Comparison of ENCODE assay signal across 12 cellular contexts in genomic region chr10:109933984-109934565, GRCh38. TPM values are rescaled to one million over a fixed set of nuclear protein-coding genes. Genes with fewer than 3 reads are reported as not detected.
DNase-seq lines count a peak whose midpoint lies in the region; ATAC-seq, FAIRE-seq and TF ChIP-seq lines count a peak whose summit lies in the region.
"Had no signal": no experiment of that assay in that cellular context is flagged by ENCODE, and none has a peak within 500 bp of the region (broad histone marks: within the 10 kb centered on the region; RNA-seq: fewer than 3 reads in every experiment).

No MANE protein-coding gene starts in this region.

- H3K36me3 Mint-ChIP-seq in CD8-positive, alpha-beta T cell = no peaks in the 10 kb centered on the region
- no peaks in the 10 kb centered on the region for H3K36me3 Mint-ChIP-seq in activated T-helper 17 cell treated with anti-CD3 and anti-CD28 coated beads, Interleukin-2, amount 50 U/mL, for 72 hours (ENCODE audit: low read depth)

- POLR2A ChIA-PET in CD8-positive, alpha-beta T cell (lab: Charles Lee) = interaction anchor here (0.7 to 1.6 kb wide), 9 partner anchors 11 to 110 kb away, joined by 3 to 7 read pairs (median 3); partner anchors contain the start of gene XPNPEP1
- POLR2A ChIA-PET in HepG2 (lab: Yijun Ruan, JAX) (no interaction called here), PC-3 (lab: Charles Lee; ENCODE audit: unreplicated experiment) (no interaction called here)

- peak; percentile 84 for ATAC-seq in CD8-positive, alpha-beta T cell
- peak; percentile 13 for ATAC-seq in activated T-helper 17 cell treated with anti-CD3 and anti-CD28 coated beads, Interleukin-2, amount 50 U/mL, for 72 hours (replicated peaks)
- ATAC-seq in HepG2 = peak; percentile 86
- ATAC-seq in aorta (ENCODE audit: low FRiP score) = no peak
- ATAC-seq in HG03469 (IDR thresholded peaks at IDR 0.05; ENCODE audit: unreplicated experiment) = no peak
- no peak for ATAC-seq in PC-3

- FAIRE-seq in HepG2 (lab: Jason Lieb, UNC) = no peak
- FAIRE-seq: G401.6, pancreas had no signal

- no peak overlapping the region for H3K4me3 ChIP-seq in CD8-positive, alpha-beta T cell (ENCODE audit: low read depth, low read length)
- H3K4me3 ChIP-seq in Loucy (ENCODE audit: low read length, poor library complexity, severe bottlenecking) (no peak overlapping the region), HepG2 (replicated peaks in 1 of 3; ENCODE audit: insufficient read depth in 1 of 3, low read depth in 2 of 3, low read length in 3 of 3) (no peak overlapping the region), aorta (ENCODE audit: low read length in 2 of 2) (no peak overlapping the region), MG63 (no peak overlapping the region), PC-3 (ENCODE audit: low read length) (no peak overlapping the region)
- H3K4me3 ChIP-seq: pancreas had no signal

- no peak for TF ChIP-seq RAD21 in HepG2 (CRISPR knock-in tag; IDR thresholded peaks at IDR 0.05)

- H3K9me2 ChIP-seq in Loucy (replicated peaks; ENCODE audit: low read depth, low read length) = no peaks in the 10 kb centered on the region
- H3K9me2 ChIP-seq in PC-3 (replicated peaks; ENCODE audit: low read length) = no peaks in the 10 kb centered on the region

- no peaks in the 10 kb centered on the region for H3F3A ChIP-seq in Loucy (ENCODE audit: low read depth)
- H3F3A ChIP-seq in PC-3 (ENCODE audit: low read length, unreplicated experiment) = no peaks in the 10 kb centered on the region

- CTCF ChIA-PET in CD8-positive, alpha-beta T cell (lab: Charles Lee) = interaction anchor here (0.8 to 1.9 kb wide), 11 partner anchors 15 to 204 kb away, joined by 3 to 12 read pairs (median 4); no protein-coding TSS in a partner anchor
- CTCF ChIA-PET in HepG2 (lab: Yijun Ruan, JAX; ENCODE audit: low intra/inter-chr PET ratio, low total read pairs) = no interaction called here
- CTCF ChIA-PET in PC-3 (lab: Charles Lee) = no interaction called here

- no peak for TF ChIP-seq POLR2A in HepG2 (IDR thresholded peaks at IDR 0.05; ENCODE audit: insufficient read depth in 1 of 2, low read depth in 2 of 2, low read length in 2 of 2)

- peak overlapping the region; percentile 71 for H2AFZ ChIP-seq in Loucy (ENCODE audit: low read length)
- no peak overlapping the region for H2AFZ ChIP-seq in HepG2 (ENCODE audit: low read length)
- H2AFZ ChIP-seq in PC-3 (ENCODE audit: low read length) = no peak overlapping the region

- no peaks in the 10 kb centered on the region for H3K9me3 Mint-ChIP-seq in CD8-positive, alpha-beta T cell
- no peaks in the 10 kb centered on the region for H3K9me3 Mint-ChIP-seq in activated T-helper 17 cell treated with anti-CD3 and anti-CD28 coated beads, Interleukin-2, amount 50 U/mL, for 72 hours
- H3K9me3 Mint-ChIP-seq: activated T-helper 2 cell treated with anti-CD3 and anti-CD28 coated beads, Interferon-gamma antibody, Interleukin-2, Interleukin-4, amounts not matched to agents 10 μg/mL and 5 μg/mL and 100 μg/mL, durations not matched to agents 14 hours and 24 hours and 36 hours had no signal

- no peak for TF ChIP-seq CTCF in CD8-positive, alpha-beta T cell (IDR thresholded peaks at IDR 0.05)
- TF ChIP-seq CTCF in Loucy (conservative IDR thresholded peaks at IDR 0.05; ENCODE audit: low read length) (no peak), HepG2 (CRISPR knock-in tag; IDR thresholded peaks at IDR 0.05) (no peak), PC-3 (conservative IDR thresholded peaks at IDR 0.05; ENCODE audit: low read depth, low read length) (no peak)

- intact Hi-C loops in CD8-positive, alpha-beta T cell (cut with DNase I, micrococcal nuclease) = loop anchor here in 1 of 2 experiments (1.0 kb wide), 1 partner anchor 11 kb away; the partner anchor contains the start of gene XPNPEP1
- intact Hi-C loops in HepG2 (cut with micrococcal nuclease; ENCODE audit: unreplicated experiment) = no loop called here
- intact Hi-C loops in aorta (cut with DNase I) = loop anchor here in 1 of 2 donors (5.0 kb wide), 1 partner anchor 37 kb away; no protein-coding TSS in a partner anchor
- intact Hi-C loops in PC-3 (cut with micrococcal nuclease) = no loop called here

- H3K4me1 ChIP-seq in CD8-positive, alpha-beta T cell (ENCODE audit: insufficient read depth, low read length) = peaks cover 62% of the 10 kb centered on the region
- H3K4me1 ChIP-seq in Loucy (ENCODE audit: insufficient read depth, low read length, poor library complexity, severe bottlenecking) (peaks cover 30% of the 10 kb centered on the region), HepG2 (ENCODE audit: insufficient read depth, low read length) (peaks cover 22% of the 10 kb centered on the region), aorta (ENCODE audit: control insufficient read depth in 1 of 2, insufficient read depth in 2 of 2, low read length in 2 of 2) (no peaks in the 10 kb centered on the region), PC-3 (ENCODE audit: insufficient read depth, low read length) (peaks cover 5% of the 10 kb centered on the region)

- H3K27ac ChIP-seq in CD8-positive, alpha-beta T cell (ENCODE audit: low read depth, low read length) = no peak overlapping the region
- no peak overlapping the region for H3K27ac ChIP-seq in HepG2 (ENCODE audit: extremely low read length, insufficient read depth, low read length)
- no peak overlapping the region for H3K27ac ChIP-seq in aorta (ENCODE audit: low read depth in 1 of 2, low read length in 2 of 2)
- H3K27ac ChIP-seq in PC-3 (ENCODE audit: low read length) = no peak overlapping the region

- no peaks in the 10 kb centered on the region for H3K27me3 Mint-ChIP-seq in CD8-positive, alpha-beta T cell (ENCODE audit: low read depth)
- H3K27me3 Mint-ChIP-seq in activated T-helper 17 cell treated with anti-CD3 and anti-CD28 coated beads, Interleukin-2, amount 50 U/mL, for 72 hours = no peaks in the 10 kb centered on the region

- H3K79me2 ChIP-seq in Loucy (ENCODE audit: insufficient read depth, low read length) (no peaks in the 10 kb centered on the region), HepG2 (ENCODE audit: insufficient read depth, low read length) (no peaks in the 10 kb centered on the region), PC-3 (ENCODE audit: low read length) (no peaks in the 10 kb centered on the region)

- WGBS in HepG2 (ENCODE audit: low lambda C conversion rate) = 12% methylated on average over 5 of the region's 5 CpGs
- WGBS in aorta, 2 donors = 79 to 85% methylated on average over 5 of the region's 5 CpGs

- H4K20me1 ChIP-seq in Loucy (ENCODE audit: insufficient read depth, low read length, poor library complexity, severe bottlenecking) = no peaks in the 10 kb centered on the region
- H4K20me1 ChIP-seq in HepG2 (ENCODE audit: insufficient read depth, low read length) = no peaks in the 10 kb centered on the region
- H4K20me1 ChIP-seq in PC-3 (ENCODE audit: low read length) = no peaks in the 10 kb centered on the region

- peak overlapping the region; percentile 77 for H3K4me3 Mint-ChIP-seq in CD8-positive, alpha-beta T cell
- peak overlapping the region; percentile 86 for H3K4me3 Mint-ChIP-seq in activated T-helper 17 cell treated with anti-CD3 and anti-CD28 coated beads, Interleukin-2, amount 50 U/mL, for 72 hours

- H3K27me3 ChIP-seq in CD8-positive, alpha-beta T cell (ENCODE audit: insufficient read depth, low read length) = no peaks in the 10 kb centered on the region
- H3K27me3 ChIP-seq in Loucy (ENCODE audit: insufficient read depth, low read length, poor library complexity, severe bottlenecking) (no peaks in the 10 kb centered on the region), HepG2 (ENCODE audit: control insufficient read depth in 1 of 2, insufficient read depth in 2 of 2, low read length in 2 of 2) (0 out of 5 replicates have a peak, but pooled peaks cover 0 to 3% of the 10 kb centered on the region in 2 experiments), aorta (ENCODE audit: control insufficient read depth in 1 of 2, insufficient read depth in 2 of 2, low read length in 1 of 2) (no peaks in the 10 kb centered on the region), MG63 (no peaks in the 10 kb centered on the region), PC-3 (ENCODE audit: low read length) (no peaks in the 10 kb centered on the region)
- H3K27me3 ChIP-seq: pancreas had no signal

- peak overlapping the region; percentile 96 for H3K27ac Mint-ChIP-seq in CD8-positive, alpha-beta T cell
- peak overlapping the region; percentile 86 for H3K27ac Mint-ChIP-seq in activated T-helper 17 cell treated with anti-CD3 and anti-CD28 coated beads, Interleukin-2, amount 50 U/mL, for 72 hours

- H3K9me3 ChIP-seq in CD8-positive, alpha-beta T cell (ENCODE audit: low read length) = no peaks in the 10 kb centered on the region
- H3K9me3 ChIP-seq in Loucy (ENCODE audit: insufficient read depth, low read depth, low read length) (no peaks in the 10 kb centered on the region), HepG2 (ENCODE audit: low read length) (no peaks in the 10 kb centered on the region), aorta (ENCODE audit: control insufficient read depth, low read length) (no peaks in the 10 kb centered on the region), MG63 (no peaks in the 10 kb centered on the region), PC-3 (ENCODE audit: low read length) (no peaks in the 10 kb centered on the region)
- H3K9me3 ChIP-seq: pancreas had no signal

- in situ Hi-C loops in HepG2 (cut with HindIII; ENCODE audit: extremely low pct_ligation_motif_present, low pct_unique_long_range_greater_than_20kb) = no loop called here

- DNase-seq in CD8-positive, alpha-beta T cell = peak; percentile 15 to 78 (median 51)
- DNase-seq in HepG2 (ENCODE audit: low spot score) (no peak), aorta (no peak), MG63 (no peak), PC-3 (no peak)
- DNase-seq: pancreas; stimulated activated CD8-positive, alpha-beta memory T cell treated with anti-CD3 and anti-CD28 coated beads, Interleukin-4, amount 100 ng/mL, for 48 hours had no signal

- H3K9ac ChIP-seq in Loucy (ENCODE audit: low read depth, low read length, poor library complexity, severe bottlenecking) = peak overlapping the region; percentile 44
- no peak overlapping the region for H3K9ac ChIP-seq in HepG2 (ENCODE audit: insufficient read depth, low read depth, low read length)
- no peak overlapping the region for H3K9ac ChIP-seq in PC-3 (ENCODE audit: low read length)

- peaks cover 65% of the 10 kb centered on the region for H3K4me1 Mint-ChIP-seq in CD8-positive, alpha-beta T cell (ENCODE audit: low read depth)
- peaks cover 47% of the 10 kb centered on the region for H3K4me1 Mint-ChIP-seq in activated T-helper 17 cell treated with anti-CD3 and anti-CD28 coated beads, Interleukin-2, amount 50 U/mL, for 72 hours

- BruUV-seq in HepG2 (replicated peaks; lab: Mats Ljungman, UMichigan) = no TSS peak
- BruUV-seq in PC-3 (replicated peaks; lab: Mats Ljungman, UMichigan) = no TSS peak

- H3K4me2 ChIP-seq in Loucy (ENCODE audit: low read depth, low read length, poor library complexity, severe bottlenecking) (peak overlapping the region; percentile 49), HepG2 (ENCODE audit: low read depth, low read length) (peak overlapping the region; percentile 13; the same call in 1 of the 2 replicates), PC-3 (ENCODE audit: low read length) (no peak overlapping the region)

- TF ChIP-seq EP300 in HepG2 (IDR thresholded peaks at IDR 0.05; ENCODE audit: low read depth in 2 of 2, low read length in 2 of 2) = no peak
- TF ChIP-seq EP300 in HepG2 (CRISPR knock-in tag; IDR thresholded peaks at IDR 0.05; ENCODE audit: borderline replicate concordance) = no peak

- no peaks in the 10 kb centered on the region for H3K36me3 ChIP-seq in CD8-positive, alpha-beta T cell (ENCODE audit: insufficient read depth, low read length)
- H3K36me3 ChIP-seq in Loucy (ENCODE audit: insufficient read depth, low read length) = no peaks in the 10 kb centered on the region
- no peaks in the 10 kb centered on the region for H3K36me3 ChIP-seq in HepG2 (replicated peaks in 1 of 2; ENCODE audit: control insufficient read depth in 1 of 2, insufficient read depth in 2 of 2, low read length in 2 of 2)
- H3K36me3 ChIP-seq in aorta (ENCODE audit: control insufficient read depth in 1 of 2, insufficient read depth in 2 of 2, low read length in 1 of 2) = no peaks in the 10 kb centered on the region
- no peaks in the 10 kb centered on the region for H3K36me3 ChIP-seq in MG63
- H3K36me3 ChIP-seq in PC-3 (ENCODE audit: low read depth, low read length) = no peaks in the 10 kb centered on the region
- H3K36me3 ChIP-seq: pancreas had no signal

RNA-seq across cellular contexts. Expression of gene XPNPEP1, which starts 10.8 kb away (rescaled TPM):
- total RNA-seq in CD8-positive, alpha-beta T cell = 10 to 100 TPM; 50.4 to 54.7 TPM
- total RNA-seq in activated T-helper 17 cell treated with anti-CD3 and anti-CD28 coated beads, Interleukin-2, amount 50 U/mL, for 72 hours = 100 to 1,000 TPM in 1 of 2 donors, 10 to 100 TPM in 1; 97.5 to 108 TPM
- total RNA-seq in HepG2 (2016; rRNA removed; fragmentation: Illumina TruSeq; extraction: Trizol) (28.4 and 30.3 TPM in 2 replicates), aorta (10 to 100 TPM; 47.5 to 68.9 TPM), PC-3 (2014; rRNA removed) (77.3 TPM in 2 replicates)
- total RNA-seq in HepG2 (2016; cell fraction: cytosol; rRNA removed; fragmentation: Illumina TruSeq; extraction: Trizol; ENCODE audit: low read depth) = 4.1 and 5.8 TPM in 2 replicates
- 29.5 and 30.7 TPM in 2 replicates for total RNA-seq in HepG2 (2016; cell fraction: insoluble cytoplasmic fraction; rRNA removed; fragmentation: Illumina TruSeq; extraction: Trizol)
- 12.3 and 13.8 TPM in 2 replicates for total RNA-seq in HepG2 (2016; cell fraction: membrane; rRNA removed; fragmentation: Illumina TruSeq; extraction: Trizol)
- 39.8 and 40.1 TPM in 2 replicates for total RNA-seq in HepG2 (2016; cell fraction: nucleus; rRNA removed; fragmentation: Illumina TruSeq; extraction: Trizol)
- polyA plus RNA-seq in HepG2 (2011; rRNA removed) (55.5 and 76.1 TPM in 2 replicates), aorta (10 to 100 TPM; 28.4 to 38.9 TPM)
- 65.7 and 89.1 TPM in 2 replicates for polyA plus RNA-seq in HepG2 (2011; cell fraction: cytosol; rRNA removed)
- polyA plus RNA-seq in HepG2 (2011; cell fraction: nucleus; rRNA removed) = 262 and 282 TPM in 2 replicates
- 18.0 and 24.0 TPM in 2 replicates for polyA plus RNA-seq in HepG2 (2012)
- polyA plus RNA-seq in HepG2 (2016; cell fraction: cytosol; fragmentation: Illumina TruSeq; extraction: Trizol; ENCODE audit: low read depth) = 2.7 and 2.8 TPM in 2 replicates
- polyA plus RNA-seq in HepG2 (2016; cell fraction: insoluble cytoplasmic fraction; fragmentation: Illumina TruSeq; extraction: Trizol; ENCODE audit: low read depth) = 25.0 and 28.1 TPM in 2 replicates
- 6.2 and 7.9 TPM in 2 replicates for polyA plus RNA-seq in HepG2 (2016; cell fraction: membrane; fragmentation: Illumina TruSeq; extraction: Trizol; ENCODE audit: low read depth)
- polyA plus RNA-seq in HepG2 (2016; cell fraction: nucleus; fragmentation: Illumina TruSeq; extraction: Trizol; ENCODE audit: insufficient read depth, low read depth) = 37.8 and 41.4 TPM in 2 replicates
- 225 and 394 TPM in 2 replicates for polyA minus RNA-seq in HepG2 (2011; rRNA and poly(A)+ RNA removed; ENCODE audit: low replicate concordance)
- polyA minus RNA-seq in HepG2 (2011; cell fraction: cytosol; rRNA and poly(A)+ RNA removed) = 40.2 and 54.6 TPM in 2 replicates
- 110 and 137 TPM in 2 replicates for polyA minus RNA-seq in HepG2 (2011; cell fraction: nucleus; rRNA and poly(A)+ RNA removed)
- 63.4 and 130 TPM in 2 replicates for total RNA-seq in MG63 (2014; rRNA removed; shearing (Covaris generic); ENCODE audit: low replicate concordance)

Comparison
In these comparisons a context has a peak if more than half of its experiments do, and no peak if none do; other contexts are left out.
1. ATAC-seq: peak in CD8-positive, alpha-beta T cell (single experiment), activated T-helper 17 cell treated with anti-CD3 and anti-CD28 coated beads, Interleukin-2, amount 50 U/mL, for 72 hours (single experiment) and HepG2 (single experiment); none in aorta (single experiment), HG03469 (single experiment) and PC-3 (single experiment).
2. DNase-seq: peak in CD8-positive, alpha-beta T cell (7 of 7); none in HepG2 (single experiment), aorta (0 of 2), MG63 (single experiment) and PC-3 (single experiment).